ENCODE assay signal across 31 cellular contexts in genomic region chr13:112188298-112188610, GRCh38.
"Had no signal": no experiment of that assay in that cellular context is flagged by ENCODE, and none has a peak within 500 bp of the region (broad histone marks: within the 10 kb centered on the region; RNA-seq: fewer than 3 reads in every experiment).

No MANE protein-coding gene starts in this region.

- H3K27ac Mint-ChIP-seq: activated B cell treated with CpG ODN at 0.5 μM for 24 hours; activated CD8-positive, alpha-beta T cell treated with anti-CD3 and anti-CD28 coated beads for 36 hours; activated naive CD4-positive, alpha-beta T cell treated with anti-CD3 and anti-CD28 coated beads for 36 hours; activated naive CD4-positive, alpha-beta T cell treated with anti-CD3 and anti-CD28 coated beads, Interleukin-2, amount 50 U/mL, for 24 hours; activated naive CD8-positive, alpha-beta T cell treated with anti-CD3 and anti-CD28 coated beads for 36 hours; activated naive CD8-positive, alpha-beta T cell treated with anti-CD3 and anti-CD28 coated beads, Interleukin-2, amount 50 U/mL, for 24 hours; activated T-helper 2 cell treated with anti-CD3 and anti-CD28 coated beads, Interferon-gamma antibody, Interleukin-2, Interleukin-4, amounts not matched to agents 10 μg/mL and 5 μg/mL and 100 μg/mL, durations not matched to agents 14 hours and 24 hours and 36 hours; brain; T-cell; T-helper 1 cell treated with Interleukin-12 subunit alpha and Interleukin-12 subunit beta and Interleukin-4 antibody, amounts not matched to agents 30 μg/mL and 1 μg/mL, for 36 hours had no signal

- H3K4me1 Mint-ChIP-seq: activated B cell treated with CpG ODN at 0.5 μM for 24 hours; activated naive CD4-positive, alpha-beta T cell treated with anti-CD3 and anti-CD28 coated beads, Interleukin-2, amount 50 U/mL, for 24 hours; activated naive CD8-positive, alpha-beta T cell treated with anti-CD3 and anti-CD28 coated beads for 36 hours; activated naive CD8-positive, alpha-beta T cell treated with anti-CD3 and anti-CD28 coated beads, Interleukin-2, amount 50 U/mL, for 24 hours; T-cell had no signal

- H3K9me3 Mint-ChIP-seq: activated T-helper 2 cell treated with anti-CD3 and anti-CD28 coated beads, Interferon-gamma antibody, Interleukin-2, Interleukin-4, amounts not matched to agents 10 μg/mL and 5 μg/mL and 100 μg/mL, durations not matched to agents 14 hours and 24 hours and 36 hours; T-helper 1 cell treated with Interleukin-12 subunit alpha and Interleukin-12 subunit beta and Interleukin-4 antibody, amounts not matched to agents 30 μg/mL and 1 μg/mL, for 36 hours had no signal

- H3K36me3 ChIP-seq: adrenal gland, ascending aorta, breast epithelium, cardiac muscle cell, WERI-Rb-1 had no signal

- H3K4me3 ChIP-seq: adrenal gland, ascending aorta, breast epithelium, cardiac muscle cell had no signal

- H3K27me3 ChIP-seq: adrenal gland, ascending aorta, cardiac muscle cell had no signal

- H3K27me3 Mint-ChIP-seq: activated B cell treated with CpG ODN at 0.5 μM for 24 hours; activated CD8-positive, alpha-beta T cell treated with anti-CD3 and anti-CD28 coated beads for 36 hours; activated naive CD4-positive, alpha-beta T cell treated with anti-CD3 and anti-CD28 coated beads, Interleukin-2, amount 50 U/mL, for 24 hours; activated naive CD8-positive, alpha-beta T cell treated with anti-CD3 and anti-CD28 coated beads for 36 hours; activated naive CD8-positive, alpha-beta T cell treated with anti-CD3 and anti-CD28 coated beads, Interleukin-2, amount 50 U/mL, for 24 hours; brain had no signal

- H3K4me3 Mint-ChIP-seq: activated B cell treated with CpG ODN at 0.5 μM for 24 hours; activated CD8-positive, alpha-beta T cell treated with anti-CD3 and anti-CD28 coated beads for 36 hours; activated naive CD4-positive, alpha-beta T cell treated with anti-CD3 and anti-CD28 coated beads for 36 hours; activated naive CD4-positive, alpha-beta T cell treated with anti-CD3 and anti-CD28 coated beads, Interleukin-2, amount 50 U/mL, for 24 hours; activated naive CD8-positive, alpha-beta T cell treated with anti-CD3 and anti-CD28 coated beads for 36 hours; activated naive CD8-positive, alpha-beta T cell treated with anti-CD3 and anti-CD28 coated beads, Interleukin-2, amount 50 U/mL, for 24 hours; activated T-cell treated with anti-CD3 and anti-CD28 coated beads, Interleukin-2, amount 50 U/mL, for 4 hours; brain; T-cell; T-helper 1 cell treated with Interleukin-12 subunit alpha and Interleukin-12 subunit beta and Interleukin-4 antibody, amounts not matched to agents 30 μg/mL and 1 μg/mL, for 36 hours had no signal

- DNase-seq: activated B cell treated with CpG ODN at 0.5 μM for 24 hours; activated CD4-positive, alpha-beta T cell treated with anti-CD3 and anti-CD28 coated beads for 48 hours; activated CD4-positive, alpha-beta T cell treated with anti-CD3 and anti-CD28 coated beads, Interleukin-2, amount 50 U/mL, for 1 hour; activated CD4-positive, alpha-beta T cell treated with anti-CD3 and anti-CD28 coated beads, Interleukin-2, amount 50 U/mL, for 48 hours; activated CD8-positive, alpha-beta memory T cell treated with anti-CD3 and anti-CD28 coated beads for 24 hours; activated CD8-positive, alpha-beta T cell treated with anti-CD3 and anti-CD28 coated beads for 36 hours; activated effector memory CD4-positive, alpha-beta T cell treated with anti-CD3 and anti-CD28 coated beads, Interleukin-2, amount 50 U/mL, for 16 hours; activated naive CD4-positive, alpha-beta T cell treated with anti-CD3 and anti-CD28 coated beads for 36 hours; activated naive CD8-positive, alpha-beta T cell treated with anti-CD3 and anti-CD28 coated beads for 36 hours; activated naive CD8-positive, alpha-beta T cell treated with anti-CD3 and anti-CD28 coated beads, Interleukin-2, amount 50 U/mL, for 24 hours; activated T-cell treated with anti-CD3 and anti-CD28 coated beads, Interleukin-2, amount 50 U/mL, for 4 hours; adrenal gland; amygdala; central memory CD4-positive, alpha-beta T cell; cerebellar nuclear complex; cortex of kidney; effector CD8-positive, alpha-beta T cell; foreskin fibroblast; SW 1271; T-cell; T1000; WERI-Rb-1 had no signal

- H3K36me3 Mint-ChIP-seq: activated naive CD4-positive, alpha-beta T cell treated with anti-CD3 and anti-CD28 coated beads, Interleukin-2, amount 50 U/mL, for 24 hours; activated naive CD8-positive, alpha-beta T cell treated with anti-CD3 and anti-CD28 coated beads for 36 hours; T-cell had no signal

- H3K27ac ChIP-seq: adrenal gland, ascending aorta, breast epithelium, cardiac muscle cell, WERI-Rb-1 had no signal

- H3K4me1 ChIP-seq: adrenal gland, ascending aorta, breast epithelium had no signal

- ATAC-seq: activated CD4-positive, CD25-positive, alpha-beta regulatory T cell treated with anti-CD3 and anti-CD28 coated beads, Interleukin-2, amount 50 U/mL, for 24 hours; activated CD8-positive, alpha-beta T cell treated with anti-CD3 and anti-CD28 coated beads for 36 hours; activated naive CD8-positive, alpha-beta T cell treated with anti-CD3 and anti-CD28 coated beads, Interleukin-2, amount 50 U/mL, for 24 hours; activated T-cell treated with anti-CD3 and anti-CD28 coated beads, Interleukin-2, amount 50 U/mL, for 4 hours; esophagus mucosa; T-cell had no signal

- H3K9me3 ChIP-seq: adrenal gland, ascending aorta had no signal
